Comparison of ENCODE assay signal across 19 cellular contexts in genomic region chr18:56721031-56721430, GRCh38.
DNase-seq lines count a peak whose midpoint lies in the region; ATAC-seq and TF ChIP-seq lines count a peak whose summit lies in the region.
"Had no signal": no experiment of that assay in that cellular context is flagged by ENCODE, and none has a peak within 500 bp of the region (broad histone marks: within the 10 kb centered on the region; RNA-seq: fewer than 3 reads in every experiment).

No MANE protein-coding gene starts in this region.

- no peaks in the 10 kb centered on the region for H3K27me3 ChIP-seq in brain microvascular endothelial cell (replicated peaks)
- H3K27me3 ChIP-seq in neural progenitor cell = no peaks in the 10 kb centered on the region
- H3K27me3 ChIP-seq: BLaER1 had no signal

- no peaks in the 10 kb centered on the region for H4K20me1 ChIP-seq in neural progenitor cell (ENCODE audit: low read depth)
- H4K20me1 ChIP-seq: BLaER1 had no signal

- no peak overlapping the region for H3K9ac ChIP-seq in SK-N-MC (ENCODE audit: insufficient read length)
- no peak overlapping the region for H3K9ac ChIP-seq in neural progenitor cell
- H3K9ac ChIP-seq: BLaER1, GM23248 had no signal

- in situ Hi-C loops in brain microvascular endothelial cell (cut with HindIII; ENCODE audit: low pct_ligation_motif_present, low sequenced_read_pairs) = no loop called here

- H3K4me2 ChIP-seq in neural progenitor cell = no peak overlapping the region
- H3K4me2 ChIP-seq: BLaER1 had no signal

- DNase-seq in SK-N-MC (ENCODE audit: low read depth, low spot score) (no peak), brain microvascular endothelial cell (no peak), fibroblast of peridontal ligament (ENCODE audit: extremely low read depth) (peak; percentile 42), progenitor cell of endocrine pancreas (ENCODE audit: low spot score, unreplicated experiment) (no peak), neural progenitor cell (ENCODE audit: low spot score) (no peak), NCI-H1092 (lab: John Stamatoyannopoulos, UW) (no peak)
- DNase-seq: Caco-2; CD4-positive, CD25-positive, alpha-beta regulatory T cell; CD8-positive, alpha-beta T cell; DMS153; DND-41; GM23248; H7; HCEC 1CT had no signal

- no peaks in the 10 kb centered on the region for H3F3A ChIP-seq in neural progenitor cell (ENCODE audit: low read depth)

- H3K4me3 Mint-ChIP-seq in progenitor cell of endocrine pancreas (ENCODE audit: low read depth) = no peak overlapping the region
- no peak overlapping the region for H3K4me3 Mint-ChIP-seq in stimulated activated memory B cell treated with anti-CD40 and anti-IgM and Interleukin-4, amounts not matched to agents 10 μg/mL and 1 μg/mL and 100 μg/mL, for 72 hours
- H3K4me3 Mint-ChIP-seq in neural progenitor cell = no peak overlapping the region
- H3K4me3 Mint-ChIP-seq: B cell; CD4-positive, CD25-positive, alpha-beta regulatory T cell; CD8-positive, alpha-beta T cell had no signal

- H3K4me1 ChIP-seq in neural progenitor cell = peaks cover 8% of the 10 kb centered on the region
- H3K4me1 ChIP-seq: Caco-2 had no signal

- TF ChIP-seq CTCF in brain microvascular endothelial cell (IDR thresholded peaks at IDR 0.05; ENCODE audit: low read depth, low read length, missing control alignments) (no peak), progenitor cell of endocrine pancreas (IDR thresholded peaks at IDR 0.05; ENCODE audit: unreplicated experiment) (no peak), neural progenitor cell (IDR thresholded peaks at IDR 0.05) (no peak)

- ATAC-seq in HG03378 (IDR thresholded peaks at IDR 0.05; ENCODE audit: unreplicated experiment) = no peak
- no peak for ATAC-seq in stimulated activated memory B cell treated with anti-CD40 and anti-IgM and Interleukin-4, amounts not matched to agents 10 μg/mL and 1 μg/mL and 100 μg/mL, for 72 hours
- ATAC-seq: CD8-positive, alpha-beta T cell had no signal

- H3K36me3 ChIP-seq in SK-N-MC (ENCODE audit: insufficient read depth, low read length) = no peaks in the 10 kb centered on the region
- no peaks in the 10 kb centered on the region for H3K36me3 ChIP-seq in brain microvascular endothelial cell (replicated peaks)
- H3K36me3 ChIP-seq in neural progenitor cell = no peaks in the 10 kb centered on the region
- H3K36me3 ChIP-seq: BLaER1 had no signal

- H3K27ac Mint-ChIP-seq in progenitor cell of endocrine pancreas = peak overlapping the region; percentile 41
- no peak overlapping the region for H3K27ac Mint-ChIP-seq in stimulated activated memory B cell treated with anti-CD40 and anti-IgM and Interleukin-4, amounts not matched to agents 10 μg/mL and 1 μg/mL and 100 μg/mL, for 72 hours
- no peak overlapping the region for H3K27ac Mint-ChIP-seq in neural progenitor cell
- H3K27ac Mint-ChIP-seq: B cell; CD4-positive, CD25-positive, alpha-beta regulatory T cell; CD8-positive, alpha-beta T cell had no signal

- H3K27me3 Mint-ChIP-seq in progenitor cell of endocrine pancreas (no peaks in the 10 kb centered on the region), neural progenitor cell (ENCODE audit: insufficient read depth, low read depth) (no peaks in the 10 kb centered on the region)
- H3K27me3 Mint-ChIP-seq in stimulated activated memory B cell treated with anti-CD40 and anti-IgM and Interleukin-4, amounts not matched to agents 10 μg/mL and 1 μg/mL and 100 μg/mL, for 72 hours = no peaks in the 10 kb centered on the region
- H3K27me3 Mint-ChIP-seq: B cell; CD4-positive, CD25-positive, alpha-beta regulatory T cell had no signal

- H3K36me3 Mint-ChIP-seq in progenitor cell of endocrine pancreas (ENCODE audit: insufficient read depth) = peaks cover 8% of the 10 kb centered on the region
- peaks cover 58% of the 10 kb centered on the region for H3K36me3 Mint-ChIP-seq in stimulated activated memory B cell treated with anti-CD40 and anti-IgM and Interleukin-4, amounts not matched to agents 10 μg/mL and 1 μg/mL and 100 μg/mL, for 72 hours
- no peaks in the 10 kb centered on the region for H3K36me3 Mint-ChIP-seq in neural progenitor cell

- H3K27ac ChIP-seq in SK-N-MC = peak overlapping the region; percentile 31; the same call in 1 of the 2 replicates
- H3K27ac ChIP-seq in brain microvascular endothelial cell = peak overlapping the region; percentile 33
- H3K27ac ChIP-seq in neural progenitor cell = no peak overlapping the region
- H3K27ac ChIP-seq: BLaER1, C4-2B, GM23248 had no signal

- H2AFZ ChIP-seq in neural progenitor cell (replicated peaks) = no peak overlapping the region
- H2AFZ ChIP-seq: GM23248 had no signal

- no peaks in the 10 kb centered on the region for H3K79me2 ChIP-seq in neural progenitor cell (ENCODE audit: low read depth)

- H3K4me1 Mint-ChIP-seq in progenitor cell of endocrine pancreas (ENCODE audit: low read depth) (peaks cover 13% of the 10 kb centered on the region), neural progenitor cell (no peaks in the 10 kb centered on the region)
- H3K4me1 Mint-ChIP-seq in stimulated activated memory B cell treated with anti-CD40 and anti-IgM and Interleukin-4, amounts not matched to agents 10 μg/mL and 1 μg/mL and 100 μg/mL, for 72 hours = no peaks in the 10 kb centered on the region
- H3K4me1 Mint-ChIP-seq: B cell had no signal

- H3K4me3 ChIP-seq in SK-N-MC (no peak overlapping the region), brain microvascular endothelial cell (ENCODE audit: low read depth, low read length) (no peak overlapping the region), neural progenitor cell (no peak overlapping the region)
- H3K4me3 ChIP-seq: BLaER1, GM23248 had no signal

- no peaks in the 10 kb centered on the region for H3K9me3 ChIP-seq in SK-N-MC (ENCODE audit: low read depth, low read length)
- peaks cover 4% of the 10 kb centered on the region for H3K9me3 ChIP-seq in neural progenitor cell (ENCODE audit: low read depth)
- H3K9me3 ChIP-seq: Caco-2 had no signal

- peaks cover 7% of the 10 kb centered on the region for H3K9me3 Mint-ChIP-seq in progenitor cell of endocrine pancreas (ENCODE audit: low read depth)
- peaks cover 2% of the 10 kb centered on the region for H3K9me3 Mint-ChIP-seq in stimulated activated memory B cell treated with anti-CD40 and anti-IgM and Interleukin-4, amounts not matched to agents 10 μg/mL and 1 μg/mL and 100 μg/mL, for 72 hours
- H3K9me3 Mint-ChIP-seq in neural progenitor cell = peaks cover 2% of the 10 kb centered on the region
- H3K9me3 Mint-ChIP-seq: CD4-positive, CD25-positive, alpha-beta regulatory T cell; CD8-positive, alpha-beta T cell had no signal
